ENCODE assay signal across 25 cellular contexts in the genomic region with DNA sequence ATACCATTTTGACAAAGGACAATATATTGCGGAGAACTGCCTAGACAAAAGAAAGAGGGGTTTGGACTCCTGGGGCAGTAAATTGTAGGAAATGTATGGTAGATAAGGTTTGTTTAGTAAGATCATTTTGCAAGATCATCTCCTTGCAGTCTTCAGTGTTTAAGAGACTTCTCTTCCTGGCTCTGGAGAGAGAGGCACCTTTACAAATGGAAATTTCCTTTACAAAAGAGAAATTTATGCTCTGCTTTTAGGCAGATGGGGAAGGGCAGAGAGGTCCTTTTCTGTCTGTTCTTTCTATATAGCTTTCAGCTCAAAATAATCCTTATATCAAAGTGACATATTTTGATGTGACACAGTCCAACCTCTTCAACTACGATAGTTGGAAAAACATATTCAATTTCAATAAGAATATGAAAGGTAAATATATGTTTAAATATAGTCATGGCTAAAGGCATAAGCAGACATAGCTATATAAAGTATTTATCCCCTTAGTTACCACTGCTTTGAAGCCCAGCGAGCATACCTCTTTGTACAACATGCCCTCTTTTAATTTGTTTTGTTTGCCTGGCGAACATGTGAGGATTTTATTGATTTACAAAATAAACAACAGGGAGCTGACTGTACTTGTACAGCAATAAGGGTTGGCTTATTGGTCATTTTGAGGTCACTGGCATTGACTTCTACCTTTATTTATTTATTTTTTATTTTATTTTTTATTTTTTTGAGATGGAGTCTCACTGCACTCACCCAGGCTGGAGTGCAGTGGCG.
DNase-seq lines count a peak whose midpoint lies in the region; ATAC-seq and TF ChIP-seq lines count a peak whose summit lies in the region.
"Had no signal": no experiment of that assay in that cellular context is flagged by ENCODE, and none has a peak within 500 bp of the region (broad histone marks: within the 10 kb centered on the region; RNA-seq: fewer than 3 reads in every experiment).

No MANE protein-coding gene starts in this region.

- H3K9me3 ChIP-seq in HUES48 (ENCODE audit: control insufficient read depth, insufficient read depth, low read length), result no peaks in the 10 kb centered on the region
- no peaks in the 10 kb centered on the region for H3K9me3 ChIP-seq in body of pancreas
- H3K9me3 ChIP-seq in right lobe of liver, result no peaks in the 10 kb centered on the region
- H3K9me3 ChIP-seq in ascending aorta, result no peaks in the 10 kb centered on the region
- H3K9me3 ChIP-seq: BLaER1, ovary, tibial nerve had no signal

- H3K27ac ChIP-seq in C4-2B (peak overlapping the region; percentile 92), HUES48 (ENCODE audit: low read depth, low read length) (peak overlapping the region; percentile 75), body of pancreas (peak overlapping the region in 1 of 4 donors; percentile 47), right lobe of liver (no peak overlapping the region), ascending aorta (no peak overlapping the region)
- H3K27ac ChIP-seq: BLaER1, ovary, RWPE1, tibial nerve had no signal

- TF ChIP-seq CTCF in C4-2B (conservative IDR thresholded peaks at IDR 0.05) (no peak), body of pancreas (IDR thresholded peaks at IDR 0.05) (no peak), right lobe of liver (IDR thresholded peaks at IDR 0.05) (no peak), ascending aorta (IDR thresholded peaks at IDR 0.05) (no peak)

- peak; percentile 90 for ATAC-seq in body of pancreas
- ATAC-seq in right lobe of liver, result peak; percentile 74 to 88 (median 82)
- ATAC-seq in HG02981 (IDR thresholded peaks at IDR 0.05; ENCODE audit: unreplicated experiment), result no peak
- ATAC-seq: natural killer cell had no signal

- peaks cover 31% of the 10 kb centered on the region for H3K4me1 ChIP-seq in HUES48 (ENCODE audit: control insufficient read depth, insufficient read depth, low read length)
- peaks cover 43% of the 10 kb centered on the region for H3K4me1 ChIP-seq in body of pancreas
- H3K4me1 ChIP-seq in right lobe of liver, result peaks cover 0 to 37% (median 16%) of the 10 kb centered on the region in 4 donors
- H3K4me1 ChIP-seq in ascending aorta, result no peaks in the 10 kb centered on the region

- H3K4me3 ChIP-seq in HUES48 (ENCODE audit: low read depth, low read length) (peak overlapping the region; percentile 39), body of pancreas (no peak overlapping the region), right lobe of liver (no peak overlapping the region), ascending aorta (no peak overlapping the region)
- H3K4me3 ChIP-seq: BLaER1, ovary, smooth muscle cell, tibial nerve had no signal

- H3K27me3 ChIP-seq in HUES48 (ENCODE audit: control insufficient read depth, insufficient read depth, low read length) (no peaks in the 10 kb centered on the region), body of pancreas (no peaks in the 10 kb centered on the region), right lobe of liver (no peaks in the 10 kb centered on the region), ascending aorta (no peaks in the 10 kb centered on the region)
- H3K27me3 ChIP-seq: BLaER1, ovary, tibial nerve had no signal

- H3K36me3 ChIP-seq in HUES48 (ENCODE audit: control insufficient read depth, insufficient read depth, low read length) (no peaks in the 10 kb centered on the region), body of pancreas (replicated peaks in 1 of 2; ENCODE audit: insufficient read depth in 1 of 2, low read depth in 2 of 2) (no peaks in the 10 kb centered on the region), right lobe of liver (no peaks in the 10 kb centered on the region), ascending aorta (peaks cover 0 to 3% of the 10 kb centered on the region in 2 donors)
- H3K36me3 ChIP-seq: BLaER1, ovary had no signal

- DNase-seq in body of pancreas (no peak), right lobe of liver (no peak), GM03348 (ENCODE audit: low spot score) (no peak), ascending aorta (ENCODE audit: low spot score in 2 of 2) (no peak)
- DNase-seq: activated CD4-positive, alpha-beta memory T cell treated with anti-CD3 and anti-CD28 coated beads, Interleukin-2, amount 10 ng/mL, durations not matched to agents 7 days and 5 days; activated CD4-positive, alpha-beta T cell treated with anti-CD3 and anti-CD28 coated beads for 1 hour; activated gamma-delta T cell; COR-L47; dermis blood vessel endothelial cell; DND-41; IMR-90; natural killer cell; NCI-H1092; NCI-H1694 treated with DMSO at 0.1 percent for 48 hours; NCI-H774; ovary; stimulated activated CD4-positive, alpha-beta T cell treated with anti-CD3 and anti-CD28 coated beads, Interleukin-1b, Interleukin-23, amount 100 ng/mL, for 48 hours; stimulated activated CD8-positive, alpha-beta memory T cell treated with anti-CD3 and anti-CD28 coated beads, Interleukin-4, amount 100 ng/mL, for 48 hours had no signal

- TF ChIP-seq POLR2A in body of pancreas (IDR thresholded peaks at IDR 0.05) (no peak), right lobe of liver (IDR thresholded peaks at IDR 0.05) (no peak)

- peak overlapping the region; percentile 29; the same call in 1 of the 2 replicates for H3K9ac ChIP-seq in HUES48 (ENCODE audit: low read depth, low read length)
- H3K9ac ChIP-seq: BLaER1 had no signal

- intact Hi-C loops in body of pancreas (cut with DNase I), result no loop called here
- intact Hi-C loops in right lobe of liver (cut with DNase I), result no loop called here
- intact Hi-C loops in ascending aorta (cut with DNase I), result no loop called here

- 34 to 50% methylated on average over 5 of the region's 5 CpGs for WGBS in body of pancreas, 2 donors
- 39% methylated on average over 5 of the region's 5 CpGs for WGBS in right lobe of liver (ENCODE audit: insufficient coverage, low coverage, low lambda C conversion rate, missing lambda C conversion rate)

Comparison
In these comparisons a context has a peak if more than half of its experiments do, and no peak if none do; other contexts are left out.
1. H3K27ac ChIP-seq: peak in C4-2B (single experiment) and HUES48 (single experiment); none in right lobe of liver (0 of 3) and ascending aorta (0 of 2).